Comparison of ENCODE assay signal across 1 cellular context in the genomic region with DNA sequence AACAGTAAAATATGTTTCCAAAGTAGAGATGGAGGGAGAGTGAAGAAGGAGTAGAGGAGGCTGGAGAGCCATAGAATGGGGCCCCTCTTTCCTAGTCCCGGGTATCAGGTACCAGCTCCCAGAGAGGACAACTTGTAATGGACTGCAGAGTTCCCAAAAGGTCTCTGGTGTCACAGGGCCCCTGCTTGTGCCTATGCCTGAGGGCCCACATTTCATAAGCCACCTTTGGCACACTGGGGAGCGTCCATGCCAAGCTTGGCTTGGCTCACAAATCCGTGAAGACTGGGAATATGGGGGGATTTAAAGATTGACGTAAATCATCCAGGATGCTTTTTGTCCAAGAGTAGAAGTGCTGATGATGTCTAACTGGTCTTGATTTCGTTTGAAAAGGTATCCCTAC.
TF ChIP-seq lines count a peak whose summit lies in the region.

No MANE protein-coding gene starts in this region.

TF ChIP-seq in GM23338, 12 proteins besides CTCF, POLR2A, EP300 and RAD21 (continued from another document):
- TF ChIP-seq, protein P1, sequence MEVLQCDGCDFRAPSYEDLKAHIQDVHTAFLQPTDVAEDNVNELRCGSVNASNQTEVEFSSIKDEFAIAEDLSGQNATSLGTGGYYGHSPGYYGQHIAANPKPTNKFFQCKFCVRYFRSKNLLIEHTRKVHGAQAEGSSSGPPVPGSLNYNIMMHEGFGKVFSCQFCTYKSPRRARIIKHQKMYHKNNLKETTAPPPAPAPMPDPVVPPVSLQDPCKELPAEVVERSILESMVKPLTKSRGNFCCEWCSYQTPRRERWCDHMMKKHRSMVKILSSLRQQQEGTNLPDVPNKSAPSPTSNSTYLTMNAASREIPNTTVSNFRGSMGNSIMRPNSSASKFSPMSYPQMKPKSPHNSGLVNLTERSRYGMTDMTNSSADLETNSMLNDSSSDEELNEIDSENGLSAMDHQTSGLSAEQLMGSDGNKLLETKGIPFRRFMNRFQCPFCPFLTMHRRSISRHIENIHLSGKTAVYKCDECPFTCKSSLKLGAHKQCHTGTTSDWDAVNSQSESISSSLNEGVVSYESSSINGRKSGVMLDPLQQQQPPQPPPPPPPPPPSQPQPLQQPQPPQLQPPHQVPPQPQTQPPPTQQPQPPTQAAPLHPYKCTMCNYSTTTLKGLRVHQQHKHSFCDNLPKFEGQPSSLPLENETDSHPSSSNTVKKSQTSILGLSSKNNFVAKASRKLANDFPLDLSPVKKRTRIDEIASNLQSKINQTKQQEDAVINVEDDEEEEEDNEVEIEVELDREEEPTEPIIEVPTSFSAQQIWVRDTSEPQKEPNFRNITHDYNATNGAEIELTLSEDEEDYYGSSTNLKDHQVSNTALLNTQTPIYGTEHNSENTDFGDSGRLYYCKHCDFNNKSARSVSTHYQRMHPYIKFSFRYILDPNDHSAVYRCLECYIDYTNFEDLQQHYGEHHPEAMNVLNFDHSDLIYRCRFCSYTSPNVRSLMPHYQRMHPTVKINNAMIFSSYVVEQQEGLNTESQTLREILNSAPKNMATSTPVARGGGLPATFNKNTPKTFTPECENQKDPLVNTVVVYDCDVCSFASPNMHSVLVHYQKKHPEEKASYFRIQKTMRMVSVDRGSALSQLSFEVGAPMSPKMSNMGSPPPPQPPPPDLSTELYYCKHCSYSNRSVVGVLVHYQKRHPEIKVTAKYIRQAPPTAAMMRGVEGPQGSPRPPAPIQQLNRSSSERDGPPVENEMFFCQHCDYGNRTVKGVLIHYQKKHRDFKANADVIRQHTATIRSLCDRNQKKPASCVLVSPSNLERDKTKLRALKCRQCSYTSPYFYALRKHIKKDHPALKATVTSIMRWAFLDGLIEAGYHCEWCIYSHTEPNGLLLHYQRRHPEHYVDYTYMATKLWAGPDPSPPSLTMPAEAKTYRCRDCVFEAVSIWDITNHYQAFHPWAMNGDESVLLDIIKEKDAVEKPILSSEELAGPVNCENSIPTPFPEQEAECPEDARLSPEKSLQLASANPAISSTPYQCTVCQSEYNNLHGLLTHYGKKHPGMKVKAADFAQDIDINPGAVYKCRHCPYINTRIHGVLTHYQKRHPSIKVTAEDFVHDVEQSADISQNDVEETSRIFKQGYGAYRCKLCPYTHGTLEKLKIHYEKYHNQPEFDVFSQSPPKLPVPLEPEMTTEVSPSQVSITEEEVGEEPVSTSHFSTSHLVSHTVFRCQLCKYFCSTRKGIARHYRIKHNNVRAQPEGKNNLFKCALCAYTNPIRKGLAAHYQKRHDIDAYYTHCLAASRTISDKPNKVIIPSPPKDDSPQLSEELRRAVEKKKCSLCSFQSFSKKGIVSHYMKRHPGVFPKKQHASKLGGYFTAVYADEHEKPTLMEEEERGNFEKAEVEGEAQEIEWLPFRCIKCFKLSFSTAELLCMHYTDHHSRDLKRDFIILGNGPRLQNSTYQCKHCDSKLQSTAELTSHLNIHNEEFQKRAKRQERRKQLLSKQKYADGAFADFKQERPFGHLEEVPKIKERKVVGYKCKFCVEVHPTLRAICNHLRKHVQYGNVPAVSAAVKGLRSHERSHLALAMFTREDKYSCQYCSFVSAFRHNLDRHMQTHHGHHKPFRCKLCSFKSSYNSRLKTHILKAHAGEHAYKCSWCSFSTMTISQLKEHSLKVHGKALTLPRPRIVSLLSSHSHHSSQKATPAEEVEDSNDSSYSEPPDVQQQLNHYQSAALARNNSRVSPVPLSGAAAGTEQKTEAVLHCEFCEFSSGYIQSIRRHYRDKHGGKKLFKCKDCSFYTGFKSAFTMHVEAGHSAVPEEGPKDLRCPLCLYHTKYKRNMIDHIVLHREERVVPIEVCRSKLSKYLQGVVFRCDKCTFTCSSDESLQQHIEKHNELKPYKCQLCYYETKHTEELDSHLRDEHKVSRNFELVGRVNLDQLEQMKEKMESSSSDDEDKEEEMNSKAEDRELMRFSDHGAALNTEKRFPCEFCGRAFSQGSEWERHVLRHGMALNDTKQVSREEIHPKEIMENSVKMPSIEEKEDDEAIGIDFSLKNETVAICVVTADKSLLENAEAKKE (CRISPR knock-in tag; IDR thresholded peaks at IDR 0.05): no peak
- TF ChIP-seq NANOG (IDR thresholded peaks at IDR 0.05; ENCODE audit: borderline replicate concordance) (no peak), EZH2 (IDR thresholded peaks at IDR 0.05; ENCODE audit: low read depth, unreplicated experiment) (no peak), JUNB (IDR thresholded peaks at IDR 0.05; ENCODE audit: unreplicated experiment) (no peak)
- TF ChIP-seq, protein P2, sequence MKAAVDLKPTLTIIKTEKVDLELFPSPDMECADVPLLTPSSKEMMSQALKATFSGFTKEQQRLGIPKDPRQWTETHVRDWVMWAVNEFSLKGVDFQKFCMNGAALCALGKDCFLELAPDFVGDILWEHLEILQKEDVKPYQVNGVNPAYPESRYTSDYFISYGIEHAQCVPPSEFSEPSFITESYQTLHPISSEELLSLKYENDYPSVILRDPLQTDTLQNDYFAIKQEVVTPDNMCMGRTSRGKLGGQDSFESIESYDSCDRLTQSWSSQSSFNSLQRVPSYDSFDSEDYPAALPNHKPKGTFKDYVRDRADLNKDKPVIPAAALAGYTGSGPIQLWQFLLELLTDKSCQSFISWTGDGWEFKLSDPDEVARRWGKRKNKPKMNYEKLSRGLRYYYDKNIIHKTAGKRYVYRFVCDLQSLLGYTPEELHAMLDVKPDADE (IDR thresholded peaks at IDR 0.05): no peak
- TF ChIP-seq, protein P3, sequence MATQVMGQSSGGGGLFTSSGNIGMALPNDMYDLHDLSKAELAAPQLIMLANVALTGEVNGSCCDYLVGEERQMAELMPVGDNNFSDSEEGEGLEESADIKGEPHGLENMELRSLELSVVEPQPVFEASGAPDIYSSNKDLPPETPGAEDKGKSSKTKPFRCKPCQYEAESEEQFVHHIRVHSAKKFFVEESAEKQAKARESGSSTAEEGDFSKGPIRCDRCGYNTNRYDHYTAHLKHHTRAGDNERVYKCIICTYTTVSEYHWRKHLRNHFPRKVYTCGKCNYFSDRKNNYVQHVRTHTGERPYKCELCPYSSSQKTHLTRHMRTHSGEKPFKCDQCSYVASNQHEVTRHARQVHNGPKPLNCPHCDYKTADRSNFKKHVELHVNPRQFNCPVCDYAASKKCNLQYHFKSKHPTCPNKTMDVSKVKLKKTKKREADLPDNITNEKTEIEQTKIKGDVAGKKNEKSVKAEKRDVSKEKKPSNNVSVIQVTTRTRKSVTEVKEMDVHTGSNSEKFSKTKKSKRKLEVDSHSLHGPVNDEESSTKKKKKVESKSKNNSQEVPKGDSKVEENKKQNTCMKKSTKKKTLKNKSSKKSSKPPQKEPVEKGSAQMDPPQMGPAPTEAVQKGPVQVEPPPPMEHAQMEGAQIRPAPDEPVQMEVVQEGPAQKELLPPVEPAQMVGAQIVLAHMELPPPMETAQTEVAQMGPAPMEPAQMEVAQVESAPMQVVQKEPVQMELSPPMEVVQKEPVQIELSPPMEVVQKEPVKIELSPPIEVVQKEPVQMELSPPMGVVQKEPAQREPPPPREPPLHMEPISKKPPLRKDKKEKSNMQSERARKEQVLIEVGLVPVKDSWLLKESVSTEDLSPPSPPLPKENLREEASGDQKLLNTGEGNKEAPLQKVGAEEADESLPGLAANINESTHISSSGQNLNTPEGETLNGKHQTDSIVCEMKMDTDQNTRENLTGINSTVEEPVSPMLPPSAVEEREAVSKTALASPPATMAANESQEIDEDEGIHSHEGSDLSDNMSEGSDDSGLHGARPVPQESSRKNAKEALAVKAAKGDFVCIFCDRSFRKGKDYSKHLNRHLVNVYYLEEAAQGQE (IDR thresholded peaks at IDR 0.05; ENCODE audit: unreplicated experiment): no peak
